2 cellular contexts compared by ENCODE assay signal in genomic region chr20:16752901-16753300, GRCh38.
TF ChIP-seq lines count a peak whose summit lies in the region.

No MANE protein-coding gene starts in this region.

TF ChIP-seq in IMR-90, 13 proteins besides CTCF, POLR2A, EP300 and RAD21:
- peak; percentile 64 for TF ChIP-seq CEBPB (IDR thresholded peaks at IDR 0.05; ENCODE audit: low read depth, low read length)
- TF ChIP-seq NFE2L2 (IDR thresholded peaks at IDR 0.05; ENCODE audit: low read depth, low read length): no peak
- TF ChIP-seq, protein P1, sequence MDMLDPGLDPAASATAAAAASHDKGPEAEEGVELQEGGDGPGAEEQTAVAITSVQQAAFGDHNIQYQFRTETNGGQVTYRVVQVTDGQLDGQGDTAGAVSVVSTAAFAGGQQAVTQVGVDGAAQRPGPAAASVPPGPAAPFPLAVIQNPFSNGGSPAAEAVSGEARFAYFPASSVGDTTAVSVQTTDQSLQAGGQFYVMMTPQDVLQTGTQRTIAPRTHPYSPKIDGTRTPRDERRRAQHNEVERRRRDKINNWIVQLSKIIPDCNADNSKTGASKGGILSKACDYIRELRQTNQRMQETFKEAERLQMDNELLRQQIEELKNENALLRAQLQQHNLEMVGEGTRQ (IDR thresholded peaks at IDR 0.05; ENCODE audit: low read depth, low read length): no peak
TF ChIP-seq in IMR-90: peak in this region for 1.

TF ChIP-seq in HepG2, 621 proteins besides CTCF, POLR2A, EP300 and RAD21:
- TF ChIP-seq MTF2 (CRISPR knock-in tag; IDR thresholded peaks at IDR 0.05; ENCODE audit: borderline replicate concordance): no peak
- peak; percentile 70 for TF ChIP-seq CEBPB (IDR thresholded peaks at IDR 0.05; ENCODE audit: borderline replicate concordance, low read depth, low read length)
- TF ChIP-seq ZNF589 (CRISPR knock-in tag; conservative IDR thresholded peaks at IDR 0.05): no peak
- TF ChIP-seq, protein P2, sequence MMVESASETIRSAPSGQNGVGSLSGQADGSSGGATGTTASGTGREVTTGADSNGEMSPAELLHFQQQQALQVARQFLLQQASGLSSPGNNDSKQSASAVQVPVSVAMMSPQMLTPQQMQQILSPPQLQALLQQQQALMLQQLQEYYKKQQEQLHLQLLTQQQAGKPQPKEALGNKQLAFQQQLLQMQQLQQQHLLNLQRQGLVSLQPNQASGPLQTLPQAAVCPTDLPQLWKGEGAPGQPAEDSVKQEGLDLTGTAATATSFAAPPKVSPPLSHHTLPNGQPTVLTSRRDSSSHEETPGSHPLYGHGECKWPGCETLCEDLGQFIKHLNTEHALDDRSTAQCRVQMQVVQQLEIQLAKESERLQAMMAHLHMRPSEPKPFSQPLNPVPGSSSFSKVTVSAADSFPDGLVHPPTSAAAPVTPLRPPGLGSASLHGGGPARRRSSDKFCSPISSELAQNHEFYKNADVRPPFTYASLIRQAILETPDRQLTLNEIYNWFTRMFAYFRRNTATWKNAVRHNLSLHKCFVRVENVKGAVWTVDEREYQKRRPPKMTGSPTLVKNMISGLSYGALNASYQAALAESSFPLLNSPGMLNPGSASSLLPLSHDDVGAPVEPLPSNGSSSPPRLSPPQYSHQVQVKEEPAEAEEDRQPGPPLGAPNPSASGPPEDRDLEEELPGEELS (CRISPR knock-in tag; IDR thresholded peaks at IDR 0.05): no peak
- no peak for TF ChIP-seq ZFX (CRISPR knock-in tag; IDR thresholded peaks at IDR 0.05; ENCODE audit: low read depth)
